ENCODE assay signal across 29 cellular contexts in genomic region chr2:223889133-223889769, GRCh38. TPM values are rescaled to one million over a fixed set of nuclear protein-coding genes. Genes with fewer than 3 reads are reported as not detected.
A peak's percentile ranks its signal among the peaks of the same experiment; 100 is the strongest.
DNase-seq lines count a peak whose midpoint lies in the region; ATAC-seq lines count a peak whose summit lies in the region.
"Had no signal": no experiment of that assay in that cellular context is flagged by ENCODE, and none has a peak within 500 bp of the region (broad histone marks: within the 10 kb centered on the region; RNA-seq: fewer than 3 reads in every experiment).

No MANE protein-coding gene starts in this region.

- H3K4me3 Mint-ChIP-seq in activated CD4-positive, alpha-beta T cell treated with anti-CD3 and anti-CD28 coated beads, Interleukin-2, amount 10 ng/mL, durations not matched to agents 7 days and 5 days: no peak overlapping the region
- no peak overlapping the region for H3K4me3 Mint-ChIP-seq in stimulated activated naive B cell treated with anti-CD40 and anti-IgM and Interleukin-4, amounts not matched to agents 10 μg/mL and 1 μg/mL and 100 μg/mL, for 72 hours
- H3K4me3 Mint-ChIP-seq: activated naive CD8-positive, alpha-beta T cell treated with anti-CD3 and anti-CD28 coated beads, Interleukin-2, amount 10 ng/mL, durations not matched to agents 7 days and 5 days; CD4-positive, CD25-positive, alpha-beta regulatory T cell; mesothelial cell of epicardium; naive B cell; T-helper 17 cell had no signal

- H3K4me1 Mint-ChIP-seq in activated CD4-positive, alpha-beta T cell treated with anti-CD3 and anti-CD28 coated beads, Interleukin-2, amount 10 ng/mL, durations not matched to agents 7 days and 5 days: peaks cover 7% of the 10 kb centered on the region
- H3K4me1 Mint-ChIP-seq in stimulated activated naive B cell treated with anti-CD40 and anti-IgM and Interleukin-4, amounts not matched to agents 10 μg/mL and 1 μg/mL and 100 μg/mL, for 72 hours: peaks cover 22 to 48% of the 10 kb centered on the region in 2 donors

- peak; percentile 20 for DNase-seq in activated CD4-positive, alpha-beta T cell treated with anti-CD3 and anti-CD28 coated beads for 48 hours
- no peak for DNase-seq in activated CD4-positive, alpha-beta T cell treated with anti-CD3 and anti-CD28 coated beads, Interleukin-2, amount 10 ng/mL, durations not matched to agents 7 days and 5 days
- peak; percentile 48 for DNase-seq in stimulated activated CD4-positive, alpha-beta T cell treated with anti-CD3 and anti-CD28 coated beads, Interleukin-1b, Interleukin-23, amount 100 ng/mL, for 48 hours
- DNase-seq in stimulated activated CD4-positive, alpha-beta T cell treated with anti-CD3 and anti-CD28 coated beads, Interleukin-2, amount 100 ng/mL, for 48 hours: no peak
- DNase-seq in stimulated activated naive B cell treated with anti-CD40 and anti-IgM and Interleukin-4, amounts not matched to agents 10 μg/mL and 1 μg/mL and 100 μg/mL, for 72 hours: no peak
- DNase-seq in H4 (ENCODE audit: low spot score): no peak
- no peak for DNase-seq in NCI-H187 (lab: John Stamatoyannopoulos, UW)
- DNase-seq: activated naive CD8-positive, alpha-beta T cell treated with anti-CD3 and anti-CD28 coated beads, Interleukin-2, amount 10 ng/mL, durations not matched to agents 7 days and 5 days; CD4-positive, CD25-positive, alpha-beta regulatory T cell; colonic mucosa; DMS79 treated with DMSO at 0.1 percent for 48 hours; effector CD8-positive, alpha-beta T cell; GF-D8; glutamatergic neuron; Kasumi-1; left lung; naive B cell; NCI-H1436; nucleus accumbens; PC-9; Right ventricle myocardium superior; stomach; T-helper 17 cell had no signal

- no peaks in the 10 kb centered on the region for H3K9me3 Mint-ChIP-seq in activated CD4-positive, alpha-beta T cell treated with anti-CD3 and anti-CD28 coated beads, Interleukin-2, amount 10 ng/mL, durations not matched to agents 7 days and 5 days
- peaks cover 3 to 5% of the 10 kb centered on the region in 2 donors for H3K9me3 Mint-ChIP-seq in stimulated activated naive B cell treated with anti-CD40 and anti-IgM and Interleukin-4, amounts not matched to agents 10 μg/mL and 1 μg/mL and 100 μg/mL, for 72 hours
- H3K9me3 Mint-ChIP-seq: activated naive CD8-positive, alpha-beta T cell treated with anti-CD3 and anti-CD28 coated beads, Interleukin-2, amount 10 ng/mL, durations not matched to agents 7 days and 5 days; mesothelial cell of epicardium; naive B cell had no signal

- POLR2A ChIA-PET in activated CD4-positive, alpha-beta T cell treated with anti-CD3 and anti-CD28 coated beads, Interleukin-2, amount 10 ng/mL, durations not matched to agents 7 days and 5 days (lab: Charles Lee): no interaction called here

- H3K36me3 Mint-ChIP-seq in activated CD4-positive, alpha-beta T cell treated with anti-CD3 and anti-CD28 coated beads, Interleukin-2, amount 10 ng/mL, durations not matched to agents 7 days and 5 days (ENCODE audit: low read depth): peaks cover 69% of the 10 kb centered on the region
- H3K36me3 Mint-ChIP-seq in stimulated activated naive B cell treated with anti-CD40 and anti-IgM and Interleukin-4, amounts not matched to agents 10 μg/mL and 1 μg/mL and 100 μg/mL, for 72 hours: peaks cover 33 to 62% of the 10 kb centered on the region in 2 donors

- peak; percentile 64 for ATAC-seq in esophagus mucosa
- ATAC-seq in stimulated activated naive B cell treated with anti-CD40 and anti-IgM and Interleukin-4, amounts not matched to agents 10 μg/mL and 1 μg/mL and 100 μg/mL, for 72 hours (replicated peaks): no peak
- ATAC-seq: left lung, SK-N-SH treated with all-trans-retinoic acid at 6 μM for 48 hours, T-helper 17 cell had no signal

- H3K27me3 Mint-ChIP-seq in activated CD4-positive, alpha-beta T cell treated with anti-CD3 and anti-CD28 coated beads, Interleukin-2, amount 10 ng/mL, durations not matched to agents 7 days and 5 days: no peaks in the 10 kb centered on the region
- no peaks in the 10 kb centered on the region for H3K27me3 Mint-ChIP-seq in stimulated activated naive B cell treated with anti-CD40 and anti-IgM and Interleukin-4, amounts not matched to agents 10 μg/mL and 1 μg/mL and 100 μg/mL, for 72 hours
- H3K27me3 Mint-ChIP-seq: activated naive CD8-positive, alpha-beta T cell treated with anti-CD3 and anti-CD28 coated beads, Interleukin-2, amount 10 ng/mL, durations not matched to agents 7 days and 5 days; CD4-positive, CD25-positive, alpha-beta regulatory T cell; naive B cell; progenitor cell of endocrine pancreas; T-helper 17 cell had no signal

- no peak overlapping the region for H3K27ac Mint-ChIP-seq in activated CD4-positive, alpha-beta T cell treated with anti-CD3 and anti-CD28 coated beads, Interleukin-2, amount 10 ng/mL, durations not matched to agents 7 days and 5 days
- H3K27ac Mint-ChIP-seq in stimulated activated naive B cell treated with anti-CD40 and anti-IgM and Interleukin-4, amounts not matched to agents 10 μg/mL and 1 μg/mL and 100 μg/mL, for 72 hours: peak overlapping the region; percentile 47
- H3K27ac Mint-ChIP-seq: activated naive CD8-positive, alpha-beta T cell treated with anti-CD3 and anti-CD28 coated beads, Interleukin-2, amount 10 ng/mL, durations not matched to agents 7 days and 5 days; activated T-helper 2 cell treated with anti-CD3 and anti-CD28 coated beads, Interferon-gamma antibody, Interleukin-2, Interleukin-4, amounts not matched to agents 10 μg/mL and 5 μg/mL and 100 μg/mL, durations not matched to agents 14 hours and 24 hours and 36 hours; mesothelial cell of epicardium; progenitor cell of endocrine pancreas; T-helper 17 cell had no signal

- CTCF ChIA-PET in activated CD4-positive, alpha-beta T cell treated with anti-CD3 and anti-CD28 coated beads, Interleukin-2, amount 10 ng/mL, durations not matched to agents 7 days and 5 days (lab: Charles Lee): interaction anchor here (1.3 kb wide), 1 partner anchor 23 kb away, joined by 3 read pairs; no protein-coding TSS in a partner anchor

RNA-seq across cellular contexts. Expression of gene AP1S3, which starts 51.9 kb away (rescaled TPM):
- total RNA-seq in activated CD4-positive, alpha-beta T cell treated with anti-CD3 and anti-CD28 coated beads, Interleukin-2, amount 10 ng/mL, durations not matched to agents 7 days and 5 days: 1 to 10 TPM; 6.5 to 7.5 TPM
- total RNA-seq in esophagus mucosa: 20.8 TPM
- 4.6 and 8.9 TPM in 2 replicates for total RNA-seq in H4 (2014; rRNA removed; shearing (Covaris generic))
- total RNA-seq: ascending aorta had no signal

RNA-seq across cellular contexts. Expression of gene WDFY1, which starts 55.9 kb away (rescaled TPM):
- total RNA-seq in activated CD4-positive, alpha-beta T cell treated with anti-CD3 and anti-CD28 coated beads, Interleukin-2, amount 10 ng/mL, durations not matched to agents 7 days and 5 days: 10 to 100 TPM; 79.2 to 82.5 TPM
- total RNA-seq in esophagus mucosa: 24.9 TPM
- total RNA-seq in H4 (2014; rRNA removed; shearing (Covaris generic)): 23.7 and 27.2 TPM in 2 replicates

Comparison
In these comparisons a context has a peak if more than half of its experiments do, and no peak if none do; other contexts are left out.
1. DNase-seq: peak in activated CD4-positive, alpha-beta T cell treated with anti-CD3 and anti-CD28 coated beads for 48 hours (single experiment) and stimulated activated CD4-positive, alpha-beta T cell treated with anti-CD3 and anti-CD28 coated beads, Interleukin-1b, Interleukin-23, amount 100 ng/mL, for 48 hours (single experiment); none in activated CD4-positive, alpha-beta T cell treated with anti-CD3 and anti-CD28 coated beads, Interleukin-2, amount 10 ng/mL, durations not matched to agents 7 days and 5 days (single experiment), stimulated activated CD4-positive, alpha-beta T cell treated with anti-CD3 and anti-CD28 coated beads, Interleukin-2, amount 100 ng/mL, for 48 hours (0 of 2), stimulated activated naive B cell treated with anti-CD40 and anti-IgM and Interleukin-4, amounts not matched to agents 10 μg/mL and 1 μg/mL and 100 μg/mL, for 72 hours (single experiment), H4 (single experiment) and NCI-H187 (0 of 2).